Comparison of ENCODE assay signal across 8 cellular contexts in the genomic region with DNA sequence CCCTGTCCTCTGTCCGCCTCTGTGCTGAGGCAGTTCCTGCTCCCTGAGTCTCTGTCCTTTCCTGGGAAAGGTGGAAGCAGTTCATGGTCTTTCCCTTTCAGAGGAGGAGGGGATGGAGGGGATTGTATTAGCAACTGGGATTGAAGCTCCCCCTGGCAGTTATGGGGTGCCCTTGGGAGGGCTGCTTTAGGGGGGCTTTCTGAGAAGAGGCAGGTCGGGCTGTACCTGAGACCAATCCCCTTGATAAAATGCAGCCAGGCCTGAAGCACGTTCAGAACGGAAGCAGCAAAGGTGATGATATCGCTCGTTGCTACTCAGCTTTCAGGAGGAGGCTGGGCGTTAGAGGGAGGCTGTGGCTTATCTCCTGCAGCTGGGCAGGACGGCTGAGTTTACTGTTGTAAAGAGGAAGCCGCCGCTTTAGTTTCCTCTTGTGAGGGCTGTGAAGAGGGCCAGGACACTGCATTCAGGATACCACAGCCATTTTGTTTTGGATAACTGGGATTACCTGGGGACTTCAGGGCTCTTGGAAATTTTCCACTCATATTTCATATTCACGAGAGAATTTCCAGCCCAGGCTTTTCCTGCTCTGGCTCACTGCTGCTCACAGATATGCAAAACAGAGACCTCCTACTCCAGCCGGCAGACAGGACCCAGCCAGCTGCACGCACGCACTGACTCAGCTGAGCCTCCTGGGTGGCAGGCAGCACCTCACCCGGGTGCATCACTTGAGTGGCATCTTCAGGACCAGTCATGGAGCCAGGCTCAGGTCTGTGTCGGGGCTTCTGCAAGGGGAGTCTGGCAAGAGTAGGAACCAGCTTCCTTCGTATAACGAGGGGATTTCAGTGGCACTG. TPM values are rescaled to one million over a fixed set of nuclear protein-coding genes. Genes with fewer than 3 reads are reported as not detected.
A peak's percentile ranks its signal among the peaks of the same experiment; 100 is the strongest.
DNase-seq lines count a peak whose midpoint lies in the region; ATAC-seq and TF ChIP-seq lines count a peak whose summit lies in the region.

No MANE protein-coding gene starts in this region.

- H3K27me3 Mint-ChIP-seq in endodermal cell (ENCODE audit: insufficient read depth) = peaks cover 23% of the 10 kb centered on the region
- H3K27me3 Mint-ChIP-seq in naive thymus-derived CD4-positive, alpha-beta T cell = peaks cover 0 to 9% (median 0%) of the 10 kb centered on the region in 5 donors

- H3K27ac ChIP-seq in endodermal cell (ENCODE audit: low read depth, low read length) = no peak overlapping the region
- peak overlapping the region; percentile 75 for H3K27ac ChIP-seq in naive thymus-derived CD4-positive, alpha-beta T cell (ENCODE audit: low read depth, low read length)

- ATAC-seq in GM19043 (IDR thresholded peaks at IDR 0.05; ENCODE audit: low read depth, unreplicated experiment) (peak; percentile 44), HG03196 (IDR thresholded peaks at IDR 0.05; ENCODE audit: unreplicated experiment) (peak; percentile 52)
- ATAC-seq in naive thymus-derived CD4-positive, alpha-beta T cell = peak; percentile 71

- no peak overlapping the region for H3K9ac ChIP-seq in endodermal cell (ENCODE audit: extremely low read depth, low read length, poor library complexity, severe bottlenecking)

- 38 to 41% methylated on average over 15 to 18 of the region's 18 CpGs for WGBS in endodermal cell (ENCODE audit: insufficient coverage in 1 of 2, insufficient read length in 1 of 2), 2 experiments

- H3K9me3 Mint-ChIP-seq in endodermal cell = no peaks in the 10 kb centered on the region
- no peaks in the 10 kb centered on the region for H3K9me3 Mint-ChIP-seq in naive thymus-derived CD4-positive, alpha-beta T cell

- peak overlapping the region; percentile 41 for H3K4me3 Mint-ChIP-seq in endodermal cell
- H3K4me3 Mint-ChIP-seq in naive thymus-derived CD4-positive, alpha-beta T cell = peak overlapping the region; percentile 78 to 96 (median 92)

- H3K36me3 ChIP-seq in BJ (ENCODE audit: control insufficient read depth, insufficient read depth, low read length) (no peaks in the 10 kb centered on the region), endodermal cell (ENCODE audit: control insufficient read depth, insufficient read depth, low read length) (no peaks in the 10 kb centered on the region)
- H3K36me3 ChIP-seq in naive thymus-derived CD4-positive, alpha-beta T cell (ENCODE audit: control insufficient read depth in 2 of 3, insufficient read depth in 3 of 3, low read length in 3 of 3) = no peaks in the 10 kb centered on the region

- H3K4me1 Mint-ChIP-seq in endodermal cell = peaks cover 30% of the 10 kb centered on the region
- peaks cover 72 to 92% (median 90%) of the 10 kb centered on the region in 7 donors for H3K4me1 Mint-ChIP-seq in naive thymus-derived CD4-positive, alpha-beta T cell

- H3K27me3 ChIP-seq in BJ (ENCODE audit: control insufficient read depth, insufficient read depth, low read length) (no peaks in the 10 kb centered on the region), endodermal cell (ENCODE audit: control insufficient read depth, insufficient read depth, low read length, poor library complexity, severe bottlenecking) (peaks cover 5% of the 10 kb centered on the region)
- H3K27me3 ChIP-seq in naive thymus-derived CD4-positive, alpha-beta T cell (ENCODE audit: control insufficient read depth in 2 of 2, insufficient read depth in 2 of 2, low read length in 2 of 2) = no peaks in the 10 kb centered on the region

- no peaks in the 10 kb centered on the region for H3K9me3 ChIP-seq in endodermal cell (ENCODE audit: control insufficient read depth, low read length)
- H3K9me3 ChIP-seq in naive thymus-derived CD4-positive, alpha-beta T cell (ENCODE audit: control insufficient read depth in 2 of 3, low read length in 3 of 3) = no peaks in the 10 kb centered on the region

- POLR2A ChIA-PET in BJ (lab: Charles Lee) = no interaction called here
- POLR2A ChIA-PET in naive thymus-derived CD4-positive, alpha-beta T cell (lab: Charles Lee) = interaction anchor here (0.7 to 3.0 kb wide), 10 partner anchors 9 to 402 kb away, joined by 3 to 22 read pairs (median 6); a partner anchor contains a TSS

- peaks cover 10% of the 10 kb centered on the region for H3K4me1 ChIP-seq in endodermal cell (ENCODE audit: control insufficient read depth, insufficient read depth, low read length)
- peaks cover 62 to 67% of the 10 kb centered on the region in 2 donors for H3K4me1 ChIP-seq in naive thymus-derived CD4-positive, alpha-beta T cell (ENCODE audit: control insufficient read depth in 2 of 2, insufficient read depth in 2 of 2, low read length in 2 of 2)

- no peaks in the 10 kb centered on the region for H3K36me3 Mint-ChIP-seq in endodermal cell (ENCODE audit: low read depth)
- peaks cover 0 to 12% (median 4%) of the 10 kb centered on the region in 5 donors for H3K36me3 Mint-ChIP-seq in naive thymus-derived CD4-positive, alpha-beta T cell

- CTCF ChIA-PET in BJ (lab: Yijun Ruan, JAX) = interaction anchor here (0.7 to 2.8 kb wide), 7 partner anchors 8 to 841 kb away, joined by 3 to 8 read pairs (median 3); no protein-coding TSS in a partner anchor
- CTCF ChIA-PET in naive thymus-derived CD4-positive, alpha-beta T cell (lab: Charles Lee) = interaction anchor here (0.9 to 2.4 kb wide), 8 partner anchors 9 to 198 kb away, joined by 3 to 13 read pairs (median 4); no protein-coding TSS in a partner anchor

- H3K4me3 ChIP-seq in BJ (ENCODE audit: low read depth, low read length) (peak overlapping the region; percentile 46), endodermal cell (ENCODE audit: low read length) (peak overlapping the region; percentile 54)
- H3K4me3 ChIP-seq in naive thymus-derived CD4-positive, alpha-beta T cell (ENCODE audit: low read length) = peak overlapping the region; percentile 55

- H3K27ac Mint-ChIP-seq in endodermal cell = peak overlapping the region; percentile 58
- peak overlapping the region; percentile 87 to 98 (median 94) for H3K27ac Mint-ChIP-seq in naive thymus-derived CD4-positive, alpha-beta T cell

- intact Hi-C loops in naive thymus-derived CD4-positive, alpha-beta T cell (cut with micrococcal nuclease) = loop anchor here (1.0 to 10.0 kb wide), 17 partner anchors 13 to 1771 kb away; a partner anchor contains a TSS

- no peak for TF ChIP-seq CTCF in BJ (IDR thresholded peaks at IDR 0.05; ENCODE audit: insufficient read depth, low read depth, low read length)
- no peak for TF ChIP-seq CTCF in endodermal cell (conservative IDR thresholded peaks at IDR 0.05)

- DNase-seq in BJ (ENCODE audit: low read depth) = peak; percentile 16
- DNase-seq in NCI-H748 treated with DMSO at 0.1 percent for 48 hours (lab: John Stamatoyannopoulos, UW) = peak; percentile 60
- peak; percentile 86 for DNase-seq in activated CD8-positive, alpha-beta memory T cell treated with anti-CD3 and anti-CD28 coated beads for 24 hours
- DNase-seq in endodermal cell = peak; percentile 81
- peak; percentile 45 to 85 (median 77) for DNase-seq in naive thymus-derived CD4-positive, alpha-beta T cell
- peak; percentile 47 to 82 (median 66) for DNase-seq in stimulated activated naive CD4-positive, alpha-beta T cell (lab: John Stamatoyannopoulos, UW)

RNA-seq across cellular contexts. Expression of a gene that starts 0.8 kb away (rescaled TPM):
- polyA plus RNA-seq in BJ (2011; rRNA removed) = 9.5 and 11.1 TPM in 2 replicates
- 15.8 and 17.3 TPM in 2 replicates for polyA minus RNA-seq in BJ (2011; rRNA and poly(A)+ RNA removed)
- 1 to 10 TPM; 7.1 to 7.9 TPM for total RNA-seq in endodermal cell
- 2.5 TPM for polyA plus RNA-seq in endodermal cell (2013, experiment 1 of 2)
- polyA plus RNA-seq in endodermal cell (2013, experiment 2 of 2) = 2.2 TPM
- total RNA-seq in naive thymus-derived CD4-positive, alpha-beta T cell = 10 to 100 TPM; 23.9 to 35.1 (median 30.4) TPM
- 10 to 100 TPM; 12.9 to 17.8 TPM for polyA plus RNA-seq in naive thymus-derived CD4-positive, alpha-beta T cell

Comparison
In these comparisons a context has a peak if more than half of its experiments do, and no peak if none do; other contexts are left out.
1. DNase-seq: peak in every context shown above with its lines; median percentile 86 in activated CD8-positive, alpha-beta memory T cell treated with anti-CD3 and anti-CD28 coated beads for 24 hours; 81 in endodermal cell; 77 in naive thymus-derived CD4-positive, alpha-beta T cell; 66 in stimulated activated naive CD4-positive, alpha-beta T cell; 60 in NCI-H748 treated with DMSO at 0.1 percent for 48 hours; 16 in BJ.